In genomic region chr14:67571275-67571990, GRCh38 we compare ENCODE assay signal across 8 cellular contexts. TPM values are rescaled to one million over a fixed set of nuclear protein-coding genes. Genes with fewer than 3 reads are reported as not detected.
DNase-seq lines count a peak whose midpoint lies in the region; ATAC-seq lines count a peak whose summit lies in the region.

No MANE protein-coding gene starts in this region.

- no peak overlapping the region for H3K14ac ChIP-seq in mesenchymal stem cell (ENCODE audit: low read length in 2 of 2)

- peak; percentile 67 for DNase-seq in Daoy (ENCODE audit: low read depth)
- DNase-seq in NCI-H69 (lab: John Stamatoyannopoulos, UW): peak; percentile 68
- DNase-seq in activated CD4-positive, alpha-beta memory T cell treated with anti-CD3 and anti-CD28 coated beads for 36 hours: peak; percentile 78
- DNase-seq in ecto neural progenitor cell (ENCODE audit: low spot score): peak; percentile 80
- DNase-seq in mesenchymal stem cell: peak; percentile 63
- peak; percentile 30 to 34 for DNase-seq in stimulated activated CD8-positive, alpha-beta memory T cell treated with anti-CD3 and anti-CD28 coated beads, Interleukin-15, amount 100 ng/mL, for 48 hours (ENCODE audit: low read depth in 2 of 2)

- no peak overlapping the region for H3K23ac ChIP-seq in mesenchymal stem cell (ENCODE audit: low read length in 2 of 2)

- CTCF ChIA-PET in activated CD4-positive, alpha-beta memory T cell treated with anti-CD3 and anti-CD28 coated beads for 36 hours (lab: Charles Lee): interaction anchor here (0.5 to 9.5 kb wide), 64 partner anchors 10 to 1211 kb away, joined by 3 to 249 read pairs (median 6); partner anchors contain the start of genes PIGH and PLEKHH1

- no peak overlapping the region for H2BK12ac ChIP-seq in mesenchymal stem cell (ENCODE audit: low read length in 2 of 2)

- H3K4me3 ChIP-seq in mesenchymal stem cell (ENCODE audit: insufficient read depth in 1 of 2, low read depth in 1 of 2, low read length in 2 of 2): no peak overlapping the region

- no peaks in the 10 kb centered on the region for H3K9me3 Mint-ChIP-seq in activated CD4-positive, alpha-beta memory T cell treated with anti-CD3 and anti-CD28 coated beads for 36 hours

- H4K8ac ChIP-seq in mesenchymal stem cell (ENCODE audit: low read length): no peak overlapping the region

- H3K27me3 ChIP-seq in mesenchymal stem cell (ENCODE audit: control insufficient read depth in 1 of 2, insufficient read depth in 1 of 2, low read length in 2 of 2): peaks cover 0 to 10% of the 10 kb centered on the region in 2 experiments

- ATAC-seq in HG02610 (IDR thresholded peaks at IDR 0.05; ENCODE audit: unreplicated experiment): peak; percentile 51
- ATAC-seq in GM18858 (IDR thresholded peaks at IDR 0.05; ENCODE audit: unreplicated experiment): no peak

- intact Hi-C loops in activated CD4-positive, alpha-beta memory T cell treated with anti-CD3 and anti-CD28 coated beads for 36 hours (cut with micrococcal nuclease): loop anchor here (1.0 kb wide), 2 partner anchors 45 to 144 kb away; no protein-coding TSS in a partner anchor

- no peak overlapping the region for H3K4me3 Mint-ChIP-seq in activated CD4-positive, alpha-beta memory T cell treated with anti-CD3 and anti-CD28 coated beads for 36 hours

- no peak overlapping the region for H3K4ac ChIP-seq in mesenchymal stem cell (ENCODE audit: low read depth in 1 of 2, low read length in 2 of 2)

- 51% methylated on average over 14 of the region's 14 CpGs for WGBS in mesenchymal stem cell

- no peak overlapping the region for H2BK15ac ChIP-seq in mesenchymal stem cell (ENCODE audit: low read depth, poor library complexity, severe bottlenecking)

- no peaks in the 10 kb centered on the region for H3K4me1 Mint-ChIP-seq in activated CD4-positive, alpha-beta memory T cell treated with anti-CD3 and anti-CD28 coated beads for 36 hours (ENCODE audit: low read depth)

- no peak overlapping the region for H2BK120ac ChIP-seq in mesenchymal stem cell (ENCODE audit: low read depth, low read length)

- H3K36me3 Mint-ChIP-seq in activated CD4-positive, alpha-beta memory T cell treated with anti-CD3 and anti-CD28 coated beads for 36 hours: no peaks in the 10 kb centered on the region

- H2AFZ ChIP-seq in mesenchymal stem cell (ENCODE audit: low read depth, low read length): no peak overlapping the region

- no peak overlapping the region for H3K27ac Mint-ChIP-seq in activated CD4-positive, alpha-beta memory T cell treated with anti-CD3 and anti-CD28 coated beads for 36 hours

- peaks cover 2% of the 10 kb centered on the region for H3K27me3 Mint-ChIP-seq in activated CD4-positive, alpha-beta memory T cell treated with anti-CD3 and anti-CD28 coated beads for 36 hours

- H3K18ac ChIP-seq in mesenchymal stem cell (ENCODE audit: low read depth in 1 of 2, low read length in 2 of 2): no peak overlapping the region

- peaks cover 0 to 34% of the 10 kb centered on the region in 2 experiments for H3K36me3 ChIP-seq in mesenchymal stem cell (ENCODE audit: control insufficient read depth in 1 of 2, insufficient read depth in 2 of 2, low read depth in 1 of 2, low read length in 2 of 2)

- no peak overlapping the region for H2AK5ac ChIP-seq in mesenchymal stem cell (ENCODE audit: low read length, severe bottlenecking)

- no peak overlapping the region for H3K4me2 ChIP-seq in mesenchymal stem cell (ENCODE audit: low read length, poor library complexity, severe bottlenecking)

- no peaks in the 10 kb centered on the region for H3K9me3 ChIP-seq in mesenchymal stem cell (ENCODE audit: control insufficient read depth, low read length)

- peaks cover 12% of the 10 kb centered on the region for H3K4me1 ChIP-seq in mesenchymal stem cell (ENCODE audit: control insufficient read depth, insufficient read depth, low read depth, low read length)

- no peak overlapping the region for H3K27ac ChIP-seq in mesenchymal stem cell (ENCODE audit: low read length, poor library complexity, severe bottlenecking)

- no peaks in the 10 kb centered on the region for H3K79me1 ChIP-seq in mesenchymal stem cell (replicated peaks; ENCODE audit: low read length, poor library complexity, severe bottlenecking)

- no peak overlapping the region for H4K91ac ChIP-seq in mesenchymal stem cell (ENCODE audit: low read length)

- no peak overlapping the region for H3K9ac ChIP-seq in mesenchymal stem cell (ENCODE audit: low read length)

- POLR2A ChIA-PET in activated CD4-positive, alpha-beta memory T cell treated with anti-CD3 and anti-CD28 coated beads for 36 hours (lab: Charles Lee): interaction anchor here (0.6 to 1.0 kb wide), 2 partner anchors 144 to 146 kb away, joined by 3 read pairs; no protein-coding TSS in a partner anchor

- no peak overlapping the region for H2BK5ac ChIP-seq in mesenchymal stem cell (ENCODE audit: low read depth, low read length, poor library complexity, severe bottlenecking)

RNA-seq across cellular contexts. Expression of gene PIGH, which starts 28.6 kb away (rescaled TPM):
- 29.4 and 31.4 TPM in 2 replicates for total RNA-seq in Daoy (2014; rRNA removed; shearing (Covaris generic))
- total RNA-seq in activated CD4-positive, alpha-beta memory T cell treated with anti-CD3 and anti-CD28 coated beads for 36 hours: 10 to 100 TPM; 13.1 to 17.1 TPM
- polyA plus RNA-seq in mesenchymal stem cell (2013, experiment 1 of 2): 11.4 TPM
- polyA plus RNA-seq in mesenchymal stem cell (2013, experiment 2 of 2): 11.8 TPM

RNA-seq across cellular contexts. Expression of gene PLEKHH1, which starts 38.3 kb away (rescaled TPM):
- 2.1 and 3.3 TPM in 2 replicates for total RNA-seq in Daoy (2014; rRNA removed; shearing (Covaris generic))
- 1 to 10 TPM; 1.7 to 1.9 TPM for total RNA-seq in activated CD4-positive, alpha-beta memory T cell treated with anti-CD3 and anti-CD28 coated beads for 36 hours
- polyA plus RNA-seq in mesenchymal stem cell (2013, experiment 1 of 2): 0.41 TPM
- 0.44 TPM for polyA plus RNA-seq in mesenchymal stem cell (2013, experiment 2 of 2)

RNA-seq across cellular contexts. Expression of gene ARG2, which starts 48.3 kb away (rescaled TPM):
- total RNA-seq in Daoy (2014; rRNA removed; shearing (Covaris generic)): 19.4 and 37.1 TPM in 2 replicates
- total RNA-seq in activated CD4-positive, alpha-beta memory T cell treated with anti-CD3 and anti-CD28 coated beads for 36 hours: 1 to 10 TPM; 6.8 to 7.6 TPM
- 3.6 TPM for polyA plus RNA-seq in mesenchymal stem cell (2013, experiment 1 of 2)
- 3.9 TPM for polyA plus RNA-seq in mesenchymal stem cell (2013, experiment 2 of 2)
